ENCODE assay signal across 29 cellular contexts in genomic region chr4:113154281-113154680, GRCh38.
"Had no signal": no experiment of that assay in that cellular context is flagged by ENCODE, and none has a peak within 500 bp of the region (broad histone marks: within the 10 kb centered on the region; RNA-seq: fewer than 3 reads in every experiment).

No MANE protein-coding gene starts in this region.

- DNase-seq: naive thymus-derived CD4-positive, alpha-beta T cell; natural killer cell; nucleus accumbens; pancreas; right cardiac atrium; right lobe of liver; sigmoid colon; small intestine; spleen; stimulated activated CD4-positive, alpha-beta T cell treated with anti-CD3 and anti-CD28 coated beads, Interleukin-12 subunit alpha, Interleukin-12 subunit beta, amount 100 ng/mL, for 4 hours; stimulated activated CD4-positive, alpha-beta T cell treated with anti-CD3 and anti-CD28 coated beads, Interleukin-1b, Interleukin-23, amount 100 ng/mL, for 48 hours; stimulated activated CD4-positive, alpha-beta T cell treated with anti-CD3 and anti-CD28 coated beads, Interleukin-4, amount 100 ng/mL, for 1 hour; stimulated activated CD4-positive, alpha-beta T cell treated with anti-CD3 and anti-CD28 coated beads, Interleukin-4, amount 100 ng/mL, for 4 hours; stimulated activated CD8-positive, alpha-beta memory T cell treated with anti-CD3 and anti-CD28 coated beads, Interleukin-4, amount 100 ng/mL, for 48 hours; stimulated activated naive CD4-positive, alpha-beta T cell; stimulated activated naive CD8-positive, alpha-beta T cell treated with anti-CD3 and anti-CD28 coated beads, Interleukin-15, amount 100 ng/mL, for 72 hours; stimulated activated naive CD8-positive, alpha-beta T cell treated with anti-CD3 and anti-CD28 coated beads, Interleukin-15, Interleukin-2, amounts not matched to agents 100 U/mL and 50 U/mL, for 24 hours; substantia nigra; testis; trophoblast cell; upper lobe of left lung had no signal

- H3K4me1 Mint-ChIP-seq: naive thymus-derived CD4-positive, alpha-beta T cell; natural killer cell; stimulated activated memory B cell treated with anti-CD40 and anti-IgM and Interleukin-4, amounts not matched to agents 10 μg/mL and 1 μg/mL and 100 μg/mL, for 72 hours; stimulated activated naive CD8-positive, alpha-beta T cell treated with anti-CD3 and anti-CD28 coated beads, Interleukin-15, amount 100 ng/mL, for 72 hours had no signal

- H3K36me3 Mint-ChIP-seq: naive thymus-derived CD4-positive, alpha-beta T cell; natural killer cell; stimulated activated memory B cell treated with anti-CD40 and anti-IgM and Interleukin-4, amounts not matched to agents 10 μg/mL and 1 μg/mL and 100 μg/mL, for 72 hours had no signal

- H3K9me3 Mint-ChIP-seq: natural killer cell; nephron; stimulated activated memory B cell treated with anti-CD40 and anti-IgM and Interleukin-4, amounts not matched to agents 10 μg/mL and 1 μg/mL and 100 μg/mL, for 72 hours; stimulated activated naive CD8-positive, alpha-beta T cell treated with anti-CD3 and anti-CD28 coated beads, Interleukin-15, amount 100 ng/mL, for 72 hours had no signal

- H3K9me3 ChIP-seq: neutrophil, pancreas, prostate gland, right lobe of liver, sigmoid colon, spleen, suprapubic skin, testis, tibial nerve, upper lobe of left lung, vagina had no signal

- H3K27me3 ChIP-seq: neutrophil, pancreas, right lobe of liver, sigmoid colon, spleen, suprapubic skin, testis, tibial nerve, upper lobe of left lung, vagina had no signal

- H3K27me3 Mint-ChIP-seq: stimulated activated memory B cell treated with anti-CD40 and anti-IgM and Interleukin-4, amounts not matched to agents 10 μg/mL and 1 μg/mL and 100 μg/mL, for 72 hours; stimulated activated naive CD8-positive, alpha-beta T cell treated with anti-CD3 and anti-CD28 coated beads, Interleukin-15, amount 100 ng/mL, for 72 hours had no signal

- H3K4me3 Mint-ChIP-seq: naive thymus-derived CD4-positive, alpha-beta T cell; natural killer cell; nephron; neural crest cell; stimulated activated memory B cell treated with anti-CD40 and anti-IgM and Interleukin-4, amounts not matched to agents 10 μg/mL and 1 μg/mL and 100 μg/mL, for 72 hours; stimulated activated naive CD8-positive, alpha-beta T cell treated with anti-CD3 and anti-CD28 coated beads, Interleukin-15, amount 100 ng/mL, for 72 hours had no signal

- H3K4me1 ChIP-seq: pancreas, prostate gland, right lobe of liver, sigmoid colon, spleen, suprapubic skin, testis, tibial nerve, upper lobe of left lung, vagina had no signal

- H3K27ac Mint-ChIP-seq: naive thymus-derived CD4-positive, alpha-beta T cell; natural killer cell; nephron; stimulated activated memory B cell treated with anti-CD40 and anti-IgM and Interleukin-4, amounts not matched to agents 10 μg/mL and 1 μg/mL and 100 μg/mL, for 72 hours; stimulated activated naive CD8-positive, alpha-beta T cell treated with anti-CD3 and anti-CD28 coated beads, Interleukin-15, amount 100 ng/mL, for 72 hours had no signal

- ATAC-seq: naive thymus-derived CD4-positive, alpha-beta T cell; natural killer cell; stimulated activated memory B cell treated with anti-CD40 and anti-IgM and Interleukin-4, amounts not matched to agents 10 μg/mL and 1 μg/mL and 100 μg/mL, for 72 hours; stimulated activated naive CD8-positive, alpha-beta T cell treated with anti-CD3 and anti-CD28 coated beads, Interleukin-15, amount 100 ng/mL, for 72 hours; stimulated activated naive CD8-positive, alpha-beta T cell treated with anti-CD3 and anti-CD28 coated beads, Interleukin-15, Interleukin-2, amounts not matched to agents 100 U/mL and 50 U/mL, for 24 hours had no signal

- H3K36me3 ChIP-seq: neutrophil, pancreas, prostate gland, right lobe of liver, sigmoid colon, spleen, suprapubic skin, tibial nerve, upper lobe of left lung, vagina had no signal

- H3K27ac ChIP-seq: neutrophil, pancreas, prostate gland, right lobe of liver, sigmoid colon, spleen, suprapubic skin, testis, tibial nerve, upper lobe of left lung, vagina had no signal

- H3K4me3 ChIP-seq: pancreas, prostate gland, right lobe of liver, sigmoid colon, spleen, suprapubic skin, testis, tibial nerve, upper lobe of left lung, vagina had no signal
